ENCODE assay signal across 15 cellular contexts in the genomic region with DNA sequence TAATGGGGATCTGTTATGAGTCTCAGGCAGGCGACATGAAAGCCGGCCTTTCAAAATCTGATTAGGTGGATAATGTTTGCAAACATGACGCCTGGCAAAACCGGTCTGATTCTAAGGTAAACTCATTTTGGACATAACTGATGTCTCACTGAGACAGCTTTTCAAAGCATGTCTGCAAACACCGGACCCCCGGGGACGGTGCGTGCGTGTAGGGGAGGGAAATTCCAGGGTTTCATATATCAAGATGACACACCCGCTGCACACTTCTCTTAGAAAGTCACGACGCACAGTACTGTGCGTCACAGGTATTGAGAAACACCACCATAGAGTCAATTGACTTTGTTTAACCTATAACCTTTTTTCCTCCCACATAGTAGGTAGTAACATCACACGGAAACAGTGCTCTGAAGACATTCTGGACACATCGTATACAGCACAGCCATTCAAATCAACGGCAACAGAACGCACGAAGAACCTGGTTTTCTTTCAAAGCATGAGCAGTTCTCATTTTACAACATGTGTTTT. TPM values are rescaled to one million over a fixed set of nuclear protein-coding genes. Genes with fewer than 3 reads are reported as not detected.
DNase-seq lines count a peak whose midpoint lies in the region; ATAC-seq and TF ChIP-seq lines count a peak whose summit lies in the region.
"Had no signal": no experiment of that assay in that cellular context is flagged by ENCODE, and none has a peak within 500 bp of the region (broad histone marks: within the 10 kb centered on the region; RNA-seq: fewer than 3 reads in every experiment).

No MANE protein-coding gene starts in this region.

- intact Hi-C loops in heart right ventricle (cut with DNase I), result loop anchor here in 1 of 10 donors (10.0 kb wide), 1 partner anchor 438 kb away; no protein-coding TSS in a partner anchor

- no peak overlapping the region for H3K27ac ChIP-seq in heart right ventricle
- H3K27ac ChIP-seq: testis had no signal

- H3K27ac Mint-ChIP-seq in stimulated activated naive B cell treated with anti-CD40 and anti-IgM and Interleukin-4, amounts not matched to agents 10 μg/mL and 1 μg/mL and 100 μg/mL, for 72 hours, result peak overlapping the region; percentile 83

- TF ChIP-seq CTCF in heart right ventricle (IDR thresholded peaks at IDR 0.05), result no peak

- peaks cover 3 to 25% (median 12%) of the 10 kb centered on the region in 9 donors for H3K4me1 ChIP-seq in heart right ventricle

- H3K27me3 Mint-ChIP-seq in stimulated activated naive B cell treated with anti-CD40 and anti-IgM and Interleukin-4, amounts not matched to agents 10 μg/mL and 1 μg/mL and 100 μg/mL, for 72 hours, result no peaks in the 10 kb centered on the region
- H3K27me3 Mint-ChIP-seq: naive thymus-derived CD8-positive, alpha-beta T cell had no signal

- 93 to 94% methylated on average over 18 of the region's 18 CpGs for WGBS in heart right ventricle, 2 donors

- no peaks in the 10 kb centered on the region for H3K27me3 ChIP-seq in heart right ventricle
- H3K27me3 ChIP-seq: testis had no signal

- peaks cover 0 to 57% (median 21%) of the 10 kb centered on the region in 9 donors for H3K36me3 ChIP-seq in heart right ventricle

- H3K4me3 ChIP-seq in heart right ventricle, result no peak overlapping the region
- H3K4me3 ChIP-seq: testis had no signal

- peaks cover 0 to 8% of the 10 kb centered on the region in 2 donors for H3K4me1 Mint-ChIP-seq in stimulated activated naive B cell treated with anti-CD40 and anti-IgM and Interleukin-4, amounts not matched to agents 10 μg/mL and 1 μg/mL and 100 μg/mL, for 72 hours

- H3K4me3 Mint-ChIP-seq in stimulated activated naive B cell treated with anti-CD40 and anti-IgM and Interleukin-4, amounts not matched to agents 10 μg/mL and 1 μg/mL and 100 μg/mL, for 72 hours, result no peak overlapping the region
- H3K4me3 Mint-ChIP-seq: naive thymus-derived CD8-positive, alpha-beta T cell had no signal

- peak; percentile 51 for ATAC-seq in esophagus mucosa
- ATAC-seq in stimulated activated naive B cell treated with anti-CD40 and anti-IgM and Interleukin-4, amounts not matched to agents 10 μg/mL and 1 μg/mL and 100 μg/mL, for 72 hours (replicated peaks), result peak; percentile 23 to 78
- no peak for ATAC-seq in HG02623 (IDR thresholded peaks at IDR 0.05; ENCODE audit: unreplicated experiment)
- ATAC-seq in heart right ventricle, result no peak
- ATAC-seq: naive thymus-derived CD8-positive, alpha-beta T cell had no signal

- H3K9me3 ChIP-seq in heart right ventricle, result no peaks in the 10 kb centered on the region
- H3K9me3 ChIP-seq: testis had no signal

- H3K9me3 Mint-ChIP-seq in stimulated activated naive B cell treated with anti-CD40 and anti-IgM and Interleukin-4, amounts not matched to agents 10 μg/mL and 1 μg/mL and 100 μg/mL, for 72 hours, result no peaks in the 10 kb centered on the region
- H3K9me3 Mint-ChIP-seq: naive thymus-derived CD8-positive, alpha-beta T cell had no signal

- peak; percentile 59 for DNase-seq in SIG-M5 treated with dmso at 0.1 percent for 504 hours (lab: John Stamatoyannopoulos, UW; ENCODE audit: unreplicated experiment)
- DNase-seq in SIG-M5 (lab: John Stamatoyannopoulos, UW), result no peak
- DNase-seq in NCI-H345 (lab: John Stamatoyannopoulos, UW), result peak; percentile 83
- no peak for DNase-seq in stimulated activated naive B cell treated with anti-CD40 and anti-IgM and Interleukin-4, amounts not matched to agents 10 μg/mL and 1 μg/mL and 100 μg/mL, for 72 hours
- no peak for DNase-seq in activated effector memory CD4-positive, alpha-beta T cell treated with Interleukin-2 at 50 U/mL for 16 hours
- no peak for DNase-seq in heart right ventricle
- DNase-seq: activated naive CD4-positive, alpha-beta T cell; effector memory CD4-positive, alpha-beta T cell; EL; hippocampal formation; naive thymus-derived CD8-positive, alpha-beta T cell; stimulated activated CD4-positive, alpha-beta T cell treated with anti-CD3 and anti-CD28 coated beads, Interleukin-1b, Interleukin-23, amount 100 ng/mL, for 48 hours; testis had no signal

- peaks cover 17 to 49% of the 10 kb centered on the region in 2 donors for H3K36me3 Mint-ChIP-seq in stimulated activated naive B cell treated with anti-CD40 and anti-IgM and Interleukin-4, amounts not matched to agents 10 μg/mL and 1 μg/mL and 100 μg/mL, for 72 hours

RNA-seq across cellular contexts. Expression of a gene that starts 43.9 kb away (rescaled TPM):
- total RNA-seq in esophagus mucosa (0.56 TPM), heart right ventricle (100 to 1,000 TPM in 2 of 10 donors, 10 to 100 TPM in 8; 37.3 to 122 (median 62.8) TPM)
- polyA plus RNA-seq in heart right ventricle, result 10 to 100 TPM; 63.9 to 83.2 TPM
- total RNA-seq: naive thymus-derived CD8-positive, alpha-beta T cell had no signal

RNA-seq across cellular contexts. Expression of a gene that starts 47.2 kb away (rescaled TPM):
- total RNA-seq in esophagus mucosa (22.9 TPM), heart right ventricle (10 to 100 TPM; 28.0 to 75.1 (median 53.6) TPM)
- 10 to 100 TPM; 10.2 to 12.4 TPM for polyA plus RNA-seq in heart right ventricle

Comparison
In these comparisons a context has a peak if more than half of its experiments do, and no peak if none do; other contexts are left out.
1. DNase-seq: peak in SIG-M5 treated with dmso at 0.1 percent for 504 hours (single experiment) and NCI-H345 (single experiment); none in SIG-M5 (single experiment), stimulated activated naive B cell treated with anti-CD40 and anti-IgM and Interleukin-4, amounts not matched to agents 10 μg/mL and 1 μg/mL and 100 μg/mL, for 72 hours (single experiment), activated effector memory CD4-positive, alpha-beta T cell treated with Interleukin-2 at 50 U/mL for 16 hours (single experiment) and heart right ventricle (0 of 2).
2. ATAC-seq: peak in esophagus mucosa (single experiment) and stimulated activated naive B cell treated with anti-CD40 and anti-IgM and Interleukin-4, amounts not matched to agents 10 μg/mL and 1 μg/mL and 100 μg/mL, for 72 hours (2 of 2); none in HG02623 (single experiment) and heart right ventricle (0 of 8).
3. RNA of a gene that starts 43.9 kb away (total RNA-seq): 37.3 to 122 TPM in heart right ventricle; 0.56 TPM in esophagus mucosa (single experiment); every median in the first group is over 10 times any median in the second.